ENCODE assay signal across 18 cellular contexts in genomic region chr11:10666556-10666955, GRCh38. TPM values are rescaled to one million over a fixed set of nuclear protein-coding genes. Genes with fewer than 3 reads are reported as not detected.
DNase-seq lines count a peak whose midpoint lies in the region; ATAC-seq and TF ChIP-seq lines count a peak whose summit lies in the region.
"Had no signal": no experiment of that assay in that cellular context is flagged by ENCODE, and none has a peak within 500 bp of the region (broad histone marks: within the 10 kb centered on the region; RNA-seq: fewer than 3 reads in every experiment).

No MANE protein-coding gene starts in this region.

- TF ChIP-seq POLR2A in heart left ventricle (IDR thresholded peaks at IDR 0.05) = no peak

- intact Hi-C loops in dorsolateral prefrontal cortex (cut with DNase I) = no loop called here
- intact Hi-C loops in heart left ventricle (cut with DNase I) = loop anchor here in 1 of 10 donors (10.0 kb wide), 1 partner anchor 58 kb away; no protein-coding TSS in a partner anchor

- H3K9me3 ChIP-seq in osteoblast (ENCODE audit: low read depth, low read length) (no peaks in the 10 kb centered on the region), heart left ventricle (no peaks in the 10 kb centered on the region)
- H3K9me3 ChIP-seq: breast epithelium, tibial nerve had no signal

- H3K4me1 ChIP-seq in ACC112 (ENCODE audit: control insufficient read depth, insufficient read depth, low read length, unreplicated experiment) = peaks cover 32% of the 10 kb centered on the region
- peaks cover 38% of the 10 kb centered on the region for H3K4me1 ChIP-seq in osteoblast (ENCODE audit: insufficient read depth, low read length)
- peaks cover 0 to 74% (median 33%) of the 10 kb centered on the region in 12 donors for H3K4me1 ChIP-seq in heart left ventricle
- H3K4me1 ChIP-seq: breast epithelium had no signal

- DNase-seq in OCI-M1 (lab: John Stamatoyannopoulos, UW) (peak; percentile 16), dorsolateral prefrontal cortex (no peak), osteoblast (ENCODE audit: insufficient read length, low spot score, missing footprints) (no peak), NCI-H748 (lab: John Stamatoyannopoulos, UW; ENCODE audit: unreplicated experiment) (no peak), heart left ventricle (no peak), activated gamma-delta T cell treated with Interleukin-2 at 50 U/mL for 16 hours (no peak)
- DNase-seq: activated CD4-positive, alpha-beta T cell treated with anti-CD3 and anti-CD28 coated beads for 4 hours; DMS153; immature natural killer cell; naive thymus-derived CD8-positive, alpha-beta T cell had no signal

- peak overlapping the region; percentile 56 for H3K27ac ChIP-seq in ACC112 (ENCODE audit: low read depth, low read length)
- peak overlapping the region in 30 of 59 donors; percentile 0 to 81 (median 51) for H3K27ac ChIP-seq in dorsolateral prefrontal cortex
- H3K27ac ChIP-seq in osteoblast (ENCODE audit: low read depth, low read length) = peak overlapping the region; percentile 94
- H3K27ac ChIP-seq in heart left ventricle = peak overlapping the region in 3 of 12 donors; percentile 13 to 77 (median 14)
- H3K27ac ChIP-seq: HL-60 had no signal

- 74 to 84% (median 79%) methylated on average over 2 of the region's 2 CpGs for WGBS in heart left ventricle, 4 donors

- no peaks in the 10 kb centered on the region for H4K20me1 ChIP-seq in osteoblast (ENCODE audit: insufficient read depth, low read length)

- H3K4me3 ChIP-seq in ACC112 (ENCODE audit: low read depth, low read length) (no peak overlapping the region), dorsolateral prefrontal cortex (no peak overlapping the region), osteoblast (ENCODE audit: insufficient read depth, low read length) (no peak overlapping the region), heart left ventricle (no peak overlapping the region)
- H3K4me3 ChIP-seq: breast epithelium, tibial nerve had no signal

- H3K27me3 ChIP-seq in ACC112 (ENCODE audit: insufficient read depth, low read length) (no peaks in the 10 kb centered on the region), dorsolateral prefrontal cortex (no peaks in the 10 kb centered on the region), osteoblast (ENCODE audit: insufficient read depth, low read length) (no peaks in the 10 kb centered on the region), heart left ventricle (no peaks in the 10 kb centered on the region)
- H3K27me3 ChIP-seq: breast epithelium, tibial nerve had no signal

- peak overlapping the region; percentile 43 for H3K4me2 ChIP-seq in osteoblast (ENCODE audit: insufficient read depth, low read length)

- no peak for TF ChIP-seq CTCF in dorsolateral prefrontal cortex (IDR thresholded peaks at IDR 0.05 in 54 of 56, conservative IDR thresholded peaks at IDR 0.05 in 2 of 56; ENCODE audit: low read depth in 1 of 56, partially characterized antibody in 56 of 56)
- TF ChIP-seq CTCF in osteoblast (IDR thresholded peaks at IDR 0.05; ENCODE audit: extremely low read depth, low read depth, low read length) = no peak
- no peak for TF ChIP-seq CTCF in heart left ventricle (IDR thresholded peaks at IDR 0.05)

- no peaks in the 10 kb centered on the region for H3K36me3 ChIP-seq in ACC112 (ENCODE audit: insufficient read depth, low read length)
- no peaks in the 10 kb centered on the region for H3K36me3 ChIP-seq in osteoblast (ENCODE audit: insufficient read depth, low read length)
- H3K36me3 ChIP-seq in heart left ventricle = no peaks in the 10 kb centered on the region
- H3K36me3 ChIP-seq: breast epithelium, tibial nerve had no signal

- H3K79me2 ChIP-seq in ACC112 (ENCODE audit: control insufficient read depth, insufficient read depth, low read length, unreplicated experiment) (no peaks in the 10 kb centered on the region), osteoblast (ENCODE audit: insufficient read depth, low read length) (no peaks in the 10 kb centered on the region)

- H2AFZ ChIP-seq in ACC112 (ENCODE audit: low read length, unreplicated experiment) = peak overlapping the region; percentile 71
- H2AFZ ChIP-seq in osteoblast (ENCODE audit: low read length) = peak overlapping the region; percentile 59

- ATAC-seq in GM21447 (IDR thresholded peaks at IDR 0.05; ENCODE audit: unreplicated experiment) = no peak
- ATAC-seq in heart left ventricle = no peak
- ATAC-seq: naive thymus-derived CD8-positive, alpha-beta T cell; sciatic nerve had no signal

RNA-seq across cellular contexts. Expression of gene IRAG1, which starts 27.0 kb away (rescaled TPM):
- 100 to 1,000 TPM in 18 of 120 experiments, 10 to 100 TPM in 102; 39.1 to 210 (median 73.5) TPM for total RNA-seq in dorsolateral prefrontal cortex
- 2.7 and 4.3 TPM in 2 replicates for total RNA-seq in osteoblast
- total RNA-seq in heart left ventricle = 10 to 100 TPM in 1 of 9 donors, 1 to 10 TPM in 8; 3.7 to 10.6 (median 6.2) TPM
- polyA plus RNA-seq in heart left ventricle = 1 to 10 TPM; 3.0 to 3.4 TPM
- total RNA-seq: activated T-helper 1 cell treated with anti-CD3 and anti-CD28 coated beads, Interleukin-12 subunit alpha, Interleukin-12 subunit beta, Interleukin-2, Interleukin-4 antibody, amounts not matched to agents 30 ng/mL and 10 ng/mL and 1 ng/mL, durations not matched to agents 14 hours and 24 hours and 36 hours; naive thymus-derived CD8-positive, alpha-beta T cell; T-helper 1 cell treated with Interleukin-12 subunit alpha and Interleukin-12 subunit beta and Interleukin-4 antibody, amounts not matched to agents 30 ng/mL and 1 ng/mL, for 36 hours had no signal
- polyA plus RNA-seq: naive thymus-derived CD8-positive, alpha-beta T cell had no signal
